Comparison of ENCODE assay signal across 2 cellular contexts in genomic region chr1:18646776-18647410, GRCh38.
TF ChIP-seq lines count a peak whose summit lies in the region.

No MANE protein-coding gene starts in this region.

TF ChIP-seq in SK-N-SH, 30 proteins besides CTCF, POLR2A, EP300 and RAD21 (continued from another document):
- TF ChIP-seq REST (IDR thresholded peaks at IDR 0.05; ENCODE audit: low read depth, low read length) (no peak), EZH2phosphoT487 (IDR thresholded peaks at IDR 0.05; ENCODE audit: borderline replicate concordance, low read depth) (no peak), USF1 (IDR thresholded peaks at IDR 0.05; ENCODE audit: borderline replicate concordance, low read depth) (no peak), NRF1 (IDR thresholded peaks at IDR 0.05; ENCODE audit: low read depth, low read length) (no peak)

TF ChIP-seq in SK-N-SH treated with all-trans-retinoic acid at 6 μM for 48 hours, 23 proteins besides CTCF, POLR2A, EP300 and RAD21 (continued from another document):
- no peak for TF ChIP-seq PATZ1 (CRISPR knock-in tag; IDR thresholded peaks at IDR 0.05; ENCODE audit: borderline replicate concordance)
